Comparison of ENCODE assay signal across 1 cellular context in genomic region chr2:174484573-174484972, GRCh38.
TF ChIP-seq lines count a peak whose summit lies in the region.

No MANE protein-coding gene starts in this region.

TF ChIP-seq in IMR-90, 13 proteins besides CTCF, POLR2A, EP300 and RAD21 (continued from another document):
- no peak for TF ChIP-seq USF2 (IDR thresholded peaks at IDR 0.05; ENCODE audit: low read depth, low read length)
- no peak for TF ChIP-seq SMC3 (IDR thresholded peaks at IDR 0.05; ENCODE audit: low read depth, low read length)
